9 cellular contexts compared by ENCODE assay signal in genomic region chr5:124744170-124744911, GRCh38. TPM values are rescaled to one million over a fixed set of nuclear protein-coding genes. Genes with fewer than 3 reads are reported as not detected.
DNase-seq lines count a peak whose midpoint lies in the region; ATAC-seq and TF ChIP-seq lines count a peak whose summit lies in the region.
"Had no signal": no experiment of that assay in that cellular context is flagged by ENCODE, and none has a peak within 500 bp of the region (broad histone marks: within the 10 kb centered on the region; RNA-seq: fewer than 3 reads in every experiment).

No MANE protein-coding gene starts in this region.

- no peaks in the 10 kb centered on the region for H3K9me3 Mint-ChIP-seq in T-cell

- CTCF ChIA-PET in T-cell (lab: Charles Lee), result no interaction called here

- H3K4me3 Mint-ChIP-seq in T-cell, result no peak overlapping the region
- H3K4me3 Mint-ChIP-seq: effector memory CD8-positive, alpha-beta T cell had no signal

- intact Hi-C loops in left lung (cut with DNase I), result loop anchor here in 1 of 2 donors (5.0 kb wide), 1 partner anchor 92 kb away; no protein-coding TSS in a partner anchor

- no peak overlapping the region for H3K27ac Mint-ChIP-seq in T-cell
- H3K27ac Mint-ChIP-seq: effector memory CD8-positive, alpha-beta T cell had no signal

- peaks cover 25 to 32% (median 27%) of the 10 kb centered on the region in 3 donors for H3K4me1 Mint-ChIP-seq in T-cell

- H3K36me3 Mint-ChIP-seq in T-cell, result no peaks in the 10 kb centered on the region

- H3K27me3 ChIP-seq in left lung (peaks cover 0 to 28% of the 10 kb centered on the region in 2 donors), thymus (ENCODE audit: control insufficient read depth, insufficient read depth) (no peaks in the 10 kb centered on the region)

- peaks cover 8 to 47% of the 10 kb centered on the region in 2 donors for H3K4me1 ChIP-seq in left lung
- peaks cover 3% of the 10 kb centered on the region for H3K4me1 ChIP-seq in thymus (ENCODE audit: control insufficient read depth, insufficient read depth, low read length)

- WGBS in thymus, result 34% methylated on average over 26 of the region's 26 CpGs

- no peaks in the 10 kb centered on the region for H3K36me3 ChIP-seq in left lung
- no peaks in the 10 kb centered on the region for H3K36me3 ChIP-seq in thymus (ENCODE audit: control insufficient read depth, insufficient read depth)

- TF ChIP-seq CTCF in cardiac fibroblast (IDR thresholded peaks at IDR 0.05; ENCODE audit: low read depth, low read length), result no peak
- no peak for TF ChIP-seq CTCF in left lung (IDR thresholded peaks at IDR 0.05)

- ATAC-seq in left lung (peak; percentile 3), T-cell (replicated peaks in 1 of 4) (no peak), GM18907 (IDR thresholded peaks at IDR 0.05; ENCODE audit: unreplicated experiment) (no peak)
- ATAC-seq: effector memory CD8-positive, alpha-beta T cell had no signal

- H3K4me3 ChIP-seq in cardiac fibroblast (replicated peaks in 1 of 2; ENCODE audit: low read depth in 2 of 2, low read length in 2 of 2) (peak overlapping the region; percentile 64 to 83), left lung (peak overlapping the region; percentile 46 to 61), thymus (ENCODE audit: low read length) (peak overlapping the region; percentile 26)

- H3K9me3 ChIP-seq in left lung (no peaks in the 10 kb centered on the region), thymus (ENCODE audit: control insufficient read depth) (no peaks in the 10 kb centered on the region)

- 0 out of 2 replicates have a peak, but pooled peaks have one; percentile 2 for TF ChIP-seq RAD21 in Ishikawa (IDR thresholded peaks at IDR 0.05; ENCODE audit: low read depth)

- peak; percentile 42 to 56 for DNase-seq in cardiac fibroblast (ENCODE audit: low read depth in 2 of 2)
- DNase-seq in left lung, result peak; percentile 53 to 82
- DNase-seq in T-cell, result no peak
- DNase-seq in NCI-H2171 (lab: John Stamatoyannopoulos, UW), result no peak
- no peak for DNase-seq in NCI-H510A (lab: John Stamatoyannopoulos, UW)
- DNase-seq: effector memory CD8-positive, alpha-beta T cell had no signal

- no peak for TF ChIP-seq EP300 in Ishikawa (IDR thresholded peaks at IDR 0.05; ENCODE audit: borderline replicate concordance)

- POLR2A ChIA-PET in T-cell (lab: Charles Lee), result no interaction called here

- H3K27me3 Mint-ChIP-seq in T-cell, result peaks cover 29 to 44% of the 10 kb centered on the region in 2 donors

- H3K27ac ChIP-seq in left lung (peak overlapping the region; percentile 89 to 94), thymus (ENCODE audit: low read depth) (peak overlapping the region; percentile 43)

TF ChIP-seq in Ishikawa, 13 proteins besides CTCF, POLR2A, EP300 and RAD21:
- no peak for TF ChIP-seq CEBPB (IDR thresholded peaks at IDR 0.05)
- no peak for TF ChIP-seq TCF12 (IDR thresholded peaks at IDR 0.05; ENCODE audit: low read depth)
- TF ChIP-seq TAF1 (IDR thresholded peaks at IDR 0.05; ENCODE audit: low read depth), result no peak
- TF ChIP-seq FOXM1 (IDR thresholded peaks at IDR 0.05; ENCODE audit: borderline replicate concordance, low read depth), result no peak
- no peak for TF ChIP-seq MAX (IDR thresholded peaks at IDR 0.05)
- TF ChIP-seq NFIC (IDR thresholded peaks at IDR 0.05), result no peak
- no peak for TF ChIP-seq TEAD4 (IDR thresholded peaks at IDR 0.05)
- no peak for TF ChIP-seq CREB1 (IDR thresholded peaks at IDR 0.05; ENCODE audit: low read depth)
- no peak for TF ChIP-seq ZBTB7A (IDR thresholded peaks at IDR 0.05; ENCODE audit: low read depth)
- TF ChIP-seq USF1 (IDR thresholded peaks at IDR 0.05), result no peak
- TF ChIP-seq YY1 (IDR thresholded peaks at IDR 0.05; ENCODE audit: low read depth), result no peak
- no peak for TF ChIP-seq EGR1 (IDR thresholded peaks at IDR 0.05)
- TF ChIP-seq REST (IDR thresholded peaks at IDR 0.05; ENCODE audit: low read depth), result no peak
TF ChIP-seq in Ishikawa: peak in this region for 0.

RNA-seq across cellular contexts. Expression of gene ZNF608, which starts 2.1 kb away (rescaled TPM):
- total RNA-seq in left lung (10 to 100 TPM; 21.9 to 24.0 TPM), T-cell (1 to 10 TPM in 2 of 5 donors, under 1 TPM in 3; 0.26 to 1.3 (median 0.49) TPM)
- 14.0 TPM for polyA plus RNA-seq in thymus

Comparison
In these comparisons a context has a peak if more than half of its experiments do, and no peak if none do; other contexts are left out.
1. DNase-seq: peak in cardiac fibroblast (2 of 2) and left lung (2 of 2); none in T-cell (0 of 34), NCI-H2171 (single experiment) and NCI-H510A (single experiment).
2. RNA of gene ZNF608, which starts 2.1 kb away (total RNA-seq): 21.9 to 24.0 TPM in left lung; 0.26 to 1.3 TPM in T-cell; every median in the first group is over 4 times any median in the second.
3. Peak in every context shown above with its lines, with median percentiles within 50 percentile points of each other: H3K4me3 ChIP-seq.